Comparison of ENCODE assay signal across 34 cellular contexts in the genomic region with DNA sequence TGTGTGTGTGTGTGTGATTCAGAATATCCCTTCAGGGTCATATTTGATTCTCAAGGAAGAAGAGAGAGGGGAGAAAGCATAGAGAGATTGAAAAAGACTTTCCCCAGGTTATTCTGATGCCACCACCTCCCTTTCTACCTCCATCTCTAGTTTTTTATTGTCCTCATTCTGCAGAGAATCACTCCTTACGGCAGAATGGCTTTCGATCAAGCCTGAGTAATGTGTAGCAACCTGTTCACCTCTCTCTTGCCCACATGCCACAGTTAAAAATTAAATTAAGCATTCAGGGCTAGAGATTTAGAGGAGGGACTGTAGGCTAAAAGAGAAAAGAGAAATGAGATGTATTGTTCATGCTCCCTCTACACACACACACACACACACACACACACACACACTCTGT. TPM values are rescaled to one million over a fixed set of nuclear protein-coding genes. Genes with fewer than 3 reads are reported as not detected.
"Had no signal": no experiment of that assay in that cellular context is flagged by ENCODE, and none has a peak within 500 bp of the region (broad histone marks: within the 10 kb centered on the region; RNA-seq: fewer than 3 reads in every experiment).

No MANE protein-coding gene starts in this region.

- H3K4me1 ChIP-seq: body of pancreas had no signal

- H3K27ac ChIP-seq: adrenal gland, body of pancreas, epithelial cell of prostate, esophagus squamous epithelium, heart left ventricle had no signal

- H3K36me3 ChIP-seq: adrenal gland, esophagus squamous epithelium, heart left ventricle had no signal

- FAIRE-seq: colon, endometrium, endothelial cell of umbilical vein, frontal cortex had no signal

- H3K4me3 ChIP-seq: adrenal gland, body of pancreas, esophagus squamous epithelium, heart left ventricle had no signal

- DNase-seq: activated CD4-positive, alpha-beta memory T cell treated with anti-CD3 and anti-CD28 coated beads for 36 hours; activated CD4-positive, alpha-beta T cell treated with anti-CD3 and anti-CD28 coated beads for 36 hours; activated CD4-positive, alpha-beta T cell treated with anti-CD3 and anti-CD28 coated beads, Interleukin-2, amount 10 ng/mL, durations not matched to agents 24 days and 14 days; activated CD4-positive, CD25-positive, alpha-beta regulatory T cell; activated CD4-positive, CD25-positive, alpha-beta regulatory T cell treated with anti-CD3 and anti-CD28 coated beads, Interleukin-2, amount 50 U/mL, for 72 hours; activated CD8-positive, alpha-beta memory T cell treated with anti-CD3 and anti-CD28 coated beads, Interleukin-2, amount 10 ng/mL, durations not matched to agents 7 days and 5 days; activated CD8-positive, alpha-beta memory T cell treated with anti-CD3 and anti-CD28 coated beads, Interleukin-2, amount 50 U/mL, for 4 hours; activated CD8-positive, alpha-beta T cell treated with anti-CD3 and anti-CD28 coated beads, Interleukin-2, amount 10 ng/mL, durations not matched to agents 7 days and 5 days; activated effector memory CD4-positive, alpha-beta T cell treated with anti-CD3 and anti-CD28 coated beads, Interleukin-2, amount 50 U/mL, for 16 hours; activated naive CD4-positive, alpha-beta T cell treated with anti-CD3 and anti-CD28 coated beads for 36 hours; activated naive CD8-positive, alpha-beta T cell treated with anti-CD3 and anti-CD28 coated beads for 36 hours; activated naive CD8-positive, alpha-beta T cell treated with anti-CD3 and anti-CD28 coated beads, Interleukin-2, amount 50 U/mL, for 24 hours; activated T-cell treated with anti-CD3 and anti-CD28 coated beads, Interleukin-2, amount 50 U/mL, for 1 hour; activated T-cell treated with anti-CD3 and anti-CD28 coated beads, Interleukin-2, amount 50 U/mL, for 48 hours; adrenal gland; amygdala; aorta; body of pancreas; effector CD8-positive, alpha-beta T cell; esophagus squamous epithelium; glutamatergic neuron; heart left ventricle; hypothalamus; T-helper 2 cell had no signal

- H3K9me3 ChIP-seq: adrenal gland, body of pancreas, esophagus squamous epithelium, heart left ventricle had no signal

- H3K27me3 ChIP-seq: body of pancreas, heart left ventricle had no signal

RNA-seq across cellular contexts. Expression of a gene that starts 18.1 kb away (rescaled TPM):
- total RNA-seq: chondrocyte, dermis microvascular lymphatic vessel endothelial cell, endothelial cell of umbilical vein, esophagus squamous epithelium, fibroblast of villous mesenchyme had no signal
- polyA plus RNA-seq: esophagus, fibroblast of lung had no signal
